10 cellular contexts compared by ENCODE assay signal in the genomic region with DNA sequence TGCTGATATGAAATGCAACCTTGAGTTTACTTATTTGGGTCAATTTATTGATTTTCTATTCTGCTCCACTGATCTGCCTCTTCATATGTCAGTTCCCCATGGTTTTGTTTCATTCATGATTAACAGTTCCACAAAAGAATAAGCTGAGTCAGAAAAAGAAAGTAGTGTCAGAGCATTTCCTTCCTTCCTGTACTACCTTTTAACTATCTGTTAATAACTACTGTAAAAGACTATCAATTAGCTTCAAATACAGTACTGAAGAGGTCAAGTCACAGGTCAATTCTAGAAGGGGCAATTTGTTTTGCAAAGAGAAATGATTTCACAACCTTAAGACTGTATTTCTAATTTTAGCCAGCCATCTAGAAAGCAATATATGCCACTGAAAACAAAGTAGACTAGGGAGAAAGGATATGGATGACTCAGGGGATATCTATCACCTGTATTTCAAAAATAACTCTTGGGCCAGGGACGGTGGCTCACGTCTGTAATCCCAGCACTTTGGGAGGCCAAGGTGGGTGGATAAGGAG.
DNase-seq lines count a peak whose midpoint lies in the region; ATAC-seq and TF ChIP-seq lines count a peak whose summit lies in the region.
"Had no signal": no experiment of that assay in that cellular context is flagged by ENCODE, and none has a peak within 500 bp of the region (broad histone marks: within the 10 kb centered on the region; RNA-seq: fewer than 3 reads in every experiment).

No MANE protein-coding gene starts in this region.

- no peak for TF ChIP-seq CTCF in CD4-positive, alpha-beta T cell (IDR thresholded peaks at IDR 0.05)
- no peak for TF ChIP-seq CTCF in thyroid gland (IDR thresholded peaks at IDR 0.05)

- no peaks in the 10 kb centered on the region for H3K36me3 ChIP-seq in thyroid gland
- H3K36me3 ChIP-seq: thoracic aorta had no signal

- 65 to 71% methylated on average over 2 of the region's 2 CpGs for WGBS in thyroid gland, 2 donors

- H3K9me3 ChIP-seq in CD4-positive, alpha-beta T cell (ENCODE audit: control insufficient read depth, low read length): no peaks in the 10 kb centered on the region
- no peaks in the 10 kb centered on the region for H3K9me3 ChIP-seq in thyroid gland
- H3K9me3 ChIP-seq: thoracic aorta had no signal

- H3K4me3 Mint-ChIP-seq in CD4-positive, alpha-beta T cell: no peak overlapping the region

- H3K27ac ChIP-seq in epithelial cell of prostate (peak overlapping the region; percentile 54), thyroid gland (no peak overlapping the region)
- no peak overlapping the region for H3K27ac ChIP-seq in CD4-positive, alpha-beta T cell (ENCODE audit: low read depth, low read length)
- H3K27ac ChIP-seq: parathyroid adenoma, thoracic aorta had no signal

- ATAC-seq in GM18508 (IDR thresholded peaks at IDR 0.05; ENCODE audit: insufficient read depth, unreplicated experiment) (peak; percentile 78), GM21526 (IDR thresholded peaks at IDR 0.05; ENCODE audit: low FRiP score, unreplicated experiment) (peak; percentile 52), HG03457 (IDR thresholded peaks at IDR 0.05; ENCODE audit: unreplicated experiment) (peak; percentile 81)
- no peak for ATAC-seq in CD4-positive, alpha-beta T cell (ENCODE audit: poor library complexity)

- DNase-seq in epithelial cell of prostate (ENCODE audit: low read depth, low spot score) (no peak), thyroid gland (no peak), NCI-H345 treated with DMSO at 0.1 percent for 48 hours (lab: John Stamatoyannopoulos, UW; ENCODE audit: unreplicated experiment) (no peak)
- DNase-seq in CD4-positive, alpha-beta T cell: no peak
- no peak for DNase-seq in activated effector memory CD4-positive, alpha-beta T cell treated with Interleukin-2 at 50 U/mL for 16 hours

- H3K4me3 ChIP-seq in thyroid gland (replicated peaks in 1 of 3): no peak overlapping the region
- H3K4me3 ChIP-seq: thoracic aorta had no signal

- no peak for TF ChIP-seq POLR2A in thyroid gland (IDR thresholded peaks at IDR 0.05)

- peaks cover 7 to 12% of the 10 kb centered on the region in 2 donors for H3K4me1 ChIP-seq in thyroid gland

- intact Hi-C loops in CD4-positive, alpha-beta T cell (cut with DNase I, micrococcal nuclease): loop anchor here in 1 of 2 experiments (10.0 kb wide), 1 partner anchor 205 kb away; a partner anchor contains a TSS
- intact Hi-C loops in thyroid gland (cut with DNase I): no loop called here

- H3K27me3 Mint-ChIP-seq in CD4-positive, alpha-beta T cell: no peaks in the 10 kb centered on the region

- no peaks in the 10 kb centered on the region for H3K9me3 Mint-ChIP-seq in CD4-positive, alpha-beta T cell

- H3K27me3 ChIP-seq in CD4-positive, alpha-beta T cell (ENCODE audit: control insufficient read depth, insufficient read depth, low read length): no peaks in the 10 kb centered on the region
- H3K27me3 ChIP-seq in thyroid gland: no peaks in the 10 kb centered on the region

- POLR2A ChIA-PET in CD4-positive, alpha-beta T cell (lab: Charles Lee): interaction anchor here (0.9 kb wide), 1 partner anchor 252 kb away, joined by 3 read pairs; no protein-coding TSS in a partner anchor

- peaks cover 28% of the 10 kb centered on the region for H3K4me1 Mint-ChIP-seq in CD4-positive, alpha-beta T cell (ENCODE audit: low read depth)

- CTCF ChIA-PET in CD4-positive, alpha-beta T cell (lab: Charles Lee): interaction anchor here (0.8 kb wide), 1 partner anchor 8 kb away, joined by 5 read pairs; no protein-coding TSS in a partner anchor

- no peak overlapping the region for H3K27ac Mint-ChIP-seq in CD4-positive, alpha-beta T cell

- peaks cover 9% of the 10 kb centered on the region for H3K36me3 Mint-ChIP-seq in CD4-positive, alpha-beta T cell (ENCODE audit: low read depth)
